Comparison of ENCODE assay signal across 10 cellular contexts in the genomic region with DNA sequence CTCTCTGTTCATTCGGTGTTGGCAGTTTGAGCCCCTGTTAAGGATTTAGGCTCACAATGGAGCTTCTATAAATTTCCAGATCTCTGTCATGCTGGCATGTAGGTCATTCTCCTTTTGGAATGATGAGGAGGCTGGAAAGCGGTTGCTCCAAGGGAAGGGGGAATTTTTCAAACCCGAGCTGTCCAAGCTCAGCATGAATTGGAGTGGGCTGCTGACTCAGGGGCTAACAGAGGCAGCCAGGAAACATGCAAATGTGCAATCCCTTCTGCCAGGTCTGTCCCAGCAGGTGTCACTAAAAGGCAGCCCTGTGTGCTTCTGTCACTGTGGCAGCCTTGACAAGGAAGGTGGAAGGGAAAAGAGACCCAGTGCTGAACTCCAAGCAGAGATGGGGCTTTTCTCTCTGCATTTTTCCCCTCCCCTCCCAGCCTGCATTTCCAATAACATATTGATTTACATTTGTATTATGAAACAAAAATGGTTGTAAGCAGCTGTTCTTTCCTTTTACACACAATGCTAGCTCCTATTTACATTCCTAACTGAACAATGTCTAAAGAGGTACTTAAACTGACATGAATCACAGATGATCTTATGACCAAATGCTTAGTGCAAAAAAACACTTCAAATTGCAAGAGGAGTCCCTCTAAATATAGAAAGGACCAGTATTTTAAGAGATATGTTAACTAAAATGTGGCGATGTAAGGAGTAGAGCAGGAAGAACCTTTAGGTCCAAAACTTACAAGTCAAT.
DNase-seq lines count a peak whose midpoint lies in the region; ATAC-seq, FAIRE-seq and TF ChIP-seq lines count a peak whose summit lies in the region.
"Had no signal": no experiment of that assay in that cellular context is flagged by ENCODE, and none has a peak within 500 bp of the region (broad histone marks: within the 10 kb centered on the region; RNA-seq: fewer than 3 reads in every experiment).

No MANE protein-coding gene starts in this region.

- ATAC-seq in A549 (no peak), upper lobe of right lung (no peak)
- no peak for ATAC-seq in stimulated activated effector memory CD8-positive, alpha-beta T cell treated with anti-CD3 and anti-CD28 coated beads, Interleukin-12 subunit alpha, Interleukin-12 subunit beta, amount 100 ng/mL, for 72 hours

- no peaks in the 10 kb centered on the region for H3K36me3 ChIP-seq in upper lobe of right lung

- H3K4me3 ChIP-seq in A549 (no peak overlapping the region), GM12864 (ENCODE audit: low read depth, low read length) (no peak overlapping the region), upper lobe of right lung (no peak overlapping the region)

- WGBS in A549 (ENCODE audit: missing lambda C conversion rate), result 27% methylated on average over 4 of the region's 4 CpGs

- no peaks in the 10 kb centered on the region for H3K27me3 Mint-ChIP-seq in glutamatergic neuron (ENCODE audit: unreplicated experiment)

- peaks cover 5% of the 10 kb centered on the region; the same call in 1 of the 3 replicates for H3K4me1 ChIP-seq in A549
- no peaks in the 10 kb centered on the region for H3K4me1 ChIP-seq in upper lobe of right lung

- H3K4me2 ChIP-seq in A549, result peak overlapping the region; percentile 6; the same call in 1 of the 3 replicates

- POLR2A ChIA-PET in A549 (lab: Yijun Ruan, JAX), result no interaction called here

- TF ChIP-seq EP300 in A549 (IDR thresholded peaks at IDR 0.05), result no peak

- intact Hi-C loops in upper lobe of right lung (cut with DNase I), result no loop called here

- no peak overlapping the region for H3K27ac ChIP-seq in A549
- no peak overlapping the region for H3K27ac ChIP-seq in upper lobe of right lung
- H3K27ac ChIP-seq: RWPE1 had no signal

- TF ChIP-seq POLR2A in A549 (IDR thresholded peaks at IDR 0.05; ENCODE audit: low read length), result no peak

- TF ChIP-seq RAD21 in A549 (conservative IDR thresholded peaks at IDR 0.05 in 1 of 2, IDR thresholded peaks at IDR 0.05 in 1 of 2), result peak; percentile 44 to 53; a peak in 4 of 5 replicates

- H3K9me3 ChIP-seq in A549 (no peaks in the 10 kb centered on the region), upper lobe of right lung (no peaks in the 10 kb centered on the region)

- DNase-seq in A549 (ENCODE audit: low read depth in 1 of 2, low spot score in 1 of 2) (peak in 1 of 2 experiments; percentile 26), GM12864 (ENCODE audit: low read depth) (no peak), NCI-H748 (lab: John Stamatoyannopoulos, UW; ENCODE audit: unreplicated experiment) (peak; percentile 72), glutamatergic neuron (peak; percentile 45), upper lobe of right lung (no peak)
- no peak for DNase-seq in stimulated activated effector memory CD8-positive, alpha-beta T cell treated with anti-CD3 and anti-CD28 coated beads, Interleukin-12 subunit alpha, Interleukin-12 subunit beta, amount 100 ng/mL, for 72 hours (ENCODE audit: low spot score in 2 of 2)
- no peak for DNase-seq in stimulated activated CD4-positive, alpha-beta T cell treated with anti-CD3 and anti-CD28 coated beads, Interleukin-2, amount 100 ng/mL, for 24 hours
- no peak for DNase-seq in stimulated activated naive CD4-positive, alpha-beta T cell treated with Interleukin-2 at 50 U/mL for 16 hours (lab: John Stamatoyannopoulos, UW)

- H3K4me1 Mint-ChIP-seq in glutamatergic neuron (ENCODE audit: low read depth, unreplicated experiment), result peaks cover 6% of the 10 kb centered on the region
- H3K4me1 Mint-ChIP-seq in stimulated activated effector memory CD8-positive, alpha-beta T cell treated with anti-CD3 and anti-CD28 coated beads, Interleukin-12 subunit alpha, Interleukin-12 subunit beta, amount 100 ng/mL, for 72 hours, result no peaks in the 10 kb centered on the region

- CTCF ChIA-PET in A549 (lab: Yijun Ruan, JAX), result interaction anchor here (0.8 to 1.9 kb wide), 7 partner anchors 13 to 313 kb away, joined by 3 to 6 read pairs (median 3); no protein-coding TSS in a partner anchor

- peaks cover 7% of the 10 kb centered on the region for H3K36me3 Mint-ChIP-seq in glutamatergic neuron (ENCODE audit: unreplicated experiment)
- no peaks in the 10 kb centered on the region for H3K36me3 Mint-ChIP-seq in stimulated activated effector memory CD8-positive, alpha-beta T cell treated with anti-CD3 and anti-CD28 coated beads, Interleukin-12 subunit alpha, Interleukin-12 subunit beta, amount 100 ng/mL, for 72 hours
- H3K36me3 Mint-ChIP-seq: mesothelial cell of epicardium had no signal

- H3K9me3 Mint-ChIP-seq in glutamatergic neuron (ENCODE audit: unreplicated experiment), result peaks cover 8% of the 10 kb centered on the region
- H3K9me3 Mint-ChIP-seq in stimulated activated effector memory CD8-positive, alpha-beta T cell treated with anti-CD3 and anti-CD28 coated beads, Interleukin-12 subunit alpha, Interleukin-12 subunit beta, amount 100 ng/mL, for 72 hours, result peaks cover 3% of the 10 kb centered on the region

- H3K27ac Mint-ChIP-seq in glutamatergic neuron (ENCODE audit: unreplicated experiment), result peak overlapping the region; percentile 84
- H3K27ac Mint-ChIP-seq in stimulated activated effector memory CD8-positive, alpha-beta T cell treated with anti-CD3 and anti-CD28 coated beads, Interleukin-12 subunit alpha, Interleukin-12 subunit beta, amount 100 ng/mL, for 72 hours, result no peak overlapping the region
- H3K27ac Mint-ChIP-seq: mesothelial cell of epicardium had no signal

- H3K4me3 Mint-ChIP-seq in glutamatergic neuron (ENCODE audit: unreplicated experiment), result no peak overlapping the region
- H3K4me3 Mint-ChIP-seq in stimulated activated effector memory CD8-positive, alpha-beta T cell treated with anti-CD3 and anti-CD28 coated beads, Interleukin-12 subunit alpha, Interleukin-12 subunit beta, amount 100 ng/mL, for 72 hours, result no peak overlapping the region
- H3K4me3 Mint-ChIP-seq: mesothelial cell of epicardium had no signal

- H3K27me3 ChIP-seq in upper lobe of right lung, result no peaks in the 10 kb centered on the region

- FAIRE-seq in A549 (lab: Jason Lieb, UNC), result no peak

- TF ChIP-seq CTCF in A549 (IDR thresholded peaks at IDR 0.05), result peak; percentile 3; the same call in 1 of the 3 replicates
- peak; percentile 27 for TF ChIP-seq CTCF in GM12864 (IDR thresholded peaks at IDR 0.05; ENCODE audit: low read depth, low read length, missing control alignments)
- no peak for TF ChIP-seq CTCF in glutamatergic neuron (IDR thresholded peaks at IDR 0.05; ENCODE audit: partially characterized antibody, unreplicated experiment)
- no peak for TF ChIP-seq CTCF in upper lobe of right lung (IDR thresholded peaks at IDR 0.05)

TF ChIP-seq in A549, 52 proteins besides CTCF, POLR2A, EP300 and RAD21:
- TF ChIP-seq MAZ (IDR thresholded peaks at IDR 0.05; ENCODE audit: borderline replicate concordance, low read depth, low read length) (no peak), KDM5A (IDR thresholded peaks at IDR 0.05) (no peak), SMC3 (IDR thresholded peaks at IDR 0.05) (peak; percentile 21; the same call in 1 of the 3 replicates), CBX2 (IDR thresholded peaks at IDR 0.05; ENCODE audit: borderline replicate concordance, low read depth) (no peak)

Comparison
In these comparisons a context has a peak if more than half of its experiments do, and no peak if none do; other contexts are left out.
1. DNase-seq: peak in NCI-H748 (single experiment) and glutamatergic neuron (single experiment); none in GM12864 (single experiment), stimulated activated effector memory CD8-positive, alpha-beta T cell treated with anti-CD3 and anti-CD28 coated beads, Interleukin-12 subunit alpha, Interleukin-12 subunit beta, amount 100 ng/mL, for 72 hours (0 of 2), stimulated activated CD4-positive, alpha-beta T cell treated with anti-CD3 and anti-CD28 coated beads, Interleukin-2, amount 100 ng/mL, for 24 hours (0 of 2), upper lobe of right lung (single experiment) and stimulated activated naive CD4-positive, alpha-beta T cell treated with Interleukin-2 at 50 U/mL for 16 hours (single experiment).
2. CTCF ChIP-seq: peak in A549 (single experiment) and GM12864 (single experiment); none in glutamatergic neuron (single experiment) and upper lobe of right lung (single experiment).